ENCODE assay signal across 8 cellular contexts in the genomic region with DNA sequence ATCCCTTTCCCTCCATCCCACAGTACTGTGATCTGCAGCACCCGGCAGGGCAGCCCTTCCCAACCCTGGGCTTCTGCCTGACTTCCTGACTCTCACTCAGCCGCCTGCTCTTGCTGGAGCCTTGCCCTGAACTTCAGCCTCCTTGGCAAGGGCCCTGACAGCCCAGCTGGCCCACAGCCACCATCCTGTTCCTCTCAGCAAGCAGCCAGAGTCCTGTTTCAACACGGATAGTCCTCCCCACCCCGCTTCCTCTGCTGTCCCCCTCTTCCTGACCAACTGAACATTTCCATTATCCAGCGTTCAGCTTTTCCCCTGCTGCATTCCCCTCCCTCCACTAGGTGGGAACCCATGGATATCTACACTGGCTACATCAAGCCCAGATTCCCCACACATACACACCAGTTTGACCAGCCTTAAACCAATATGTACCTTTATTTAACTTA.
A peak's percentile ranks its signal among the peaks of the same experiment; 100 is the strongest.
DNase-seq lines count a peak whose midpoint lies in the region; ATAC-seq and TF ChIP-seq lines count a peak whose summit lies in the region.

No MANE protein-coding gene starts in this region.

- DNase-seq in HEK293T (ENCODE audit: extremely low spot score) (peak; percentile 30), adrenal gland (peak; percentile 89 to 97 (median 95)), heart left ventricle (peak; percentile 93 to 96 (median 95)), renal cortical epithelial cell (ENCODE audit: low read depth) (peak; percentile 84), NCI-H1694 treated with DMSO at 0.1 percent for 48 hours (lab: John Stamatoyannopoulos, UW) (no peak)

- TF ChIP-seq CTCF in 22Rv1 (IDR thresholded peaks at IDR 0.05) (peak; percentile 57), adrenal gland (IDR thresholded peaks at IDR 0.05) (peak; percentile 13 to 58 (median 44)), heart left ventricle (IDR thresholded peaks at IDR 0.05) (peak in 10 of 12 donors; percentile 27 to 65 (median 46))

- intact Hi-C loops in adrenal gland (cut with DNase I) (no loop called here), heart left ventricle (cut with DNase I) (loop anchor here (1.0 to 10.0 kb wide), 10 partner anchors 39 to 280 kb away; a partner anchor contains a TSS)

- TF ChIP-seq POLR2A in adrenal gland (IDR thresholded peaks at IDR 0.05) (no peak), heart left ventricle (IDR thresholded peaks at IDR 0.05) (peak in 1 of 2 donors; percentile 0)

- ATAC-seq in heart left ventricle (peak; percentile 94 to 99 (median 99)), GM21619 (IDR thresholded peaks at IDR 0.05; ENCODE audit: unreplicated experiment) (no peak), HG02798 (IDR thresholded peaks at IDR 0.05; ENCODE audit: poor library complexity, unreplicated experiment) (no peak)

- peaks cover 14 to 20% of the 10 kb centered on the region in 2 donors for H3K4me1 ChIP-seq in adrenal gland (replicated peaks in 1 of 2)
- peaks cover 5 to 32% (median 24%) of the 10 kb centered on the region in 12 donors for H3K4me1 ChIP-seq in heart left ventricle

- 5 to 8% (median 6%) methylated on average over 5 of the region's 5 CpGs for WGBS in adrenal gland, 4 donors
- WGBS in heart left ventricle, 4 donors = 0 to 6% (median 1%) methylated on average over 5 of the region's 5 CpGs

- H3K27me3 ChIP-seq in adrenal gland (no peaks in the 10 kb centered on the region), heart left ventricle (no peaks in the 10 kb centered on the region)

- H3K36me3 ChIP-seq in adrenal gland (replicated peaks in 1 of 2) (no peaks in the 10 kb centered on the region), heart left ventricle (no peaks in the 10 kb centered on the region)

- H3K27ac ChIP-seq in 22Rv1 = peak overlapping the region; percentile 20; the same call in 1 of the 2 replicates
- peak overlapping the region in 4 of 5 donors; percentile 54 to 89 (median 58) for H3K27ac ChIP-seq in adrenal gland
- H3K27ac ChIP-seq in heart left ventricle = peak overlapping the region; percentile 45 to 87 (median 74)

- no peaks in the 10 kb centered on the region for H3K9me3 ChIP-seq in adrenal gland (replicated peaks in 1 of 3)
- no peaks in the 10 kb centered on the region for H3K9me3 ChIP-seq in heart left ventricle

- peak overlapping the region in 1 of 4 donors; percentile 18 for H3K4me3 ChIP-seq in adrenal gland
- H3K4me3 ChIP-seq in heart left ventricle = peak overlapping the region in 1 of 12 donors; percentile 26

- POLR2A ChIA-PET in HEK293T (lab: Yijun Ruan, JAX) = no interaction called here

- CTCF ChIA-PET in HEK293T (lab: Yijun Ruan, JAX) = interaction anchor here (0.9 kb wide), 1 partner anchor 75 kb away, joined by 3 read pairs; no protein-coding TSS in a partner anchor

TF ChIP-seq in HEK293T, 16 proteins besides CTCF, POLR2A, EP300 and RAD21:
- TF ChIP-seq SP1 (IDR thresholded peaks at IDR 0.05) (no peak), BHLHE40 (IDR thresholded peaks at IDR 0.05; ENCODE audit: borderline replicate concordance) (no peak)

Comparison
In these comparisons a context has a peak if more than half of its experiments do, and no peak if none do; other contexts are left out.
1. H3K27ac ChIP-seq: peak in every context shown above with its lines; median percentile 74 in heart left ventricle; 58 in adrenal gland; 20 in 22Rv1.
2. ATAC-seq: peak in heart left ventricle (4 of 4); none in GM21619 (single experiment) and HG02798 (single experiment).
3. intact Hi-C loops: an anchor here in heart left ventricle (1.0 to 10.0 kb wide); none called in adrenal gland.
4. Peak in every context shown above with its lines, with median percentiles within 50 percentile points of each other: CTCF ChIP-seq.